In genomic region chr15:45448516-45448915, GRCh38 we compare ENCODE assay signal across 15 cellular contexts.
DNase-seq lines count a peak whose midpoint lies in the region; ATAC-seq lines count a peak whose summit lies in the region.
"Had no signal": no experiment of that assay in that cellular context is flagged by ENCODE, and none has a peak within 500 bp of the region (broad histone marks: within the 10 kb centered on the region; RNA-seq: fewer than 3 reads in every experiment).

No MANE protein-coding gene starts in this region.

- H3K4me3 ChIP-seq in SJSA1 = no peak overlapping the region
- no peak overlapping the region for H3K4me3 ChIP-seq in trophoblast cell (ENCODE audit: low read depth, low read length)
- H3K4me3 ChIP-seq: adrenal gland, SK-N-MC, vagina had no signal

- no peak overlapping the region for H3K23ac ChIP-seq in trophoblast cell (ENCODE audit: low read length)

- H2BK12ac ChIP-seq in trophoblast cell (ENCODE audit: low read length) = no peak overlapping the region

- H3K9me3 ChIP-seq in SJSA1 (replicated peaks) (no peaks in the 10 kb centered on the region), trophoblast cell (ENCODE audit: insufficient read depth, low read depth, low read length) (peaks cover 2% of the 10 kb centered on the region)
- H3K9me3 ChIP-seq: adrenal gland, vagina had no signal

- H3K27me3 ChIP-seq in SJSA1 (replicated peaks) = no peaks in the 10 kb centered on the region
- H3K27me3 ChIP-seq in trophoblast cell (ENCODE audit: insufficient read depth, low read length) = no peaks in the 10 kb centered on the region
- H3K27me3 ChIP-seq: vagina had no signal

- H2BK5ac ChIP-seq in trophoblast cell (ENCODE audit: low read depth, low read length, poor library complexity) = no peak overlapping the region

- H3K79me2 ChIP-seq in trophoblast cell (ENCODE audit: control insufficient read depth, insufficient read depth, low read length, poor library complexity) = no peaks in the 10 kb centered on the region

- H3K4me1 ChIP-seq in SJSA1 (replicated peaks) (peaks cover 12% of the 10 kb centered on the region), trophoblast cell (ENCODE audit: control insufficient read depth in 1 of 2, insufficient read depth in 2 of 2, low read length in 2 of 2) (peaks cover 11 to 27% of the 10 kb centered on the region in 2 experiments)
- H3K4me1 ChIP-seq: adrenal gland, vagina had no signal

- peaks cover 5% of the 10 kb centered on the region for H3K79me1 ChIP-seq in trophoblast cell (ENCODE audit: low read length)

- ATAC-seq in GM21360 (IDR thresholded peaks at IDR 0.05; ENCODE audit: unreplicated experiment) = no peak

- H2AFZ ChIP-seq in trophoblast cell (ENCODE audit: insufficient read depth, low read length, poor library complexity) = no peak overlapping the region

- H3K27ac ChIP-seq in SJSA1 (peak overlapping the region; percentile 9; the same call in 1 of the 2 replicates), trophoblast cell (ENCODE audit: low read depth, low read length) (peak overlapping the region; percentile 15)
- H3K27ac ChIP-seq: adrenal gland, SK-N-MC, vagina had no signal

- H3K9ac ChIP-seq in trophoblast cell (ENCODE audit: low read length) = no peak overlapping the region

- H3K4ac ChIP-seq in trophoblast cell (ENCODE audit: low read depth, low read length) = no peak overlapping the region

- no peak overlapping the region for H3K18ac ChIP-seq in trophoblast cell (ENCODE audit: low read length)

- H4K8ac ChIP-seq in trophoblast cell (ENCODE audit: low read depth, low read length) = no peak overlapping the region

- no peak overlapping the region for H3K14ac ChIP-seq in trophoblast cell (ENCODE audit: low read length)

- peak overlapping the region; percentile 4 for H2BK120ac ChIP-seq in trophoblast cell (ENCODE audit: insufficient read depth, low read length, poor library complexity)

- DNase-seq in Daoy (ENCODE audit: low read depth) (peak; percentile 28), SJSA1 (ENCODE audit: low read depth in 1 of 2, low spot score in 2 of 2) (no peak), glomerular visceral epithelial cell (ENCODE audit: extremely low spot score) (peak; percentile 62), trophoblast cell (peak in 1 of 2 donors; percentile 17), putamen (ENCODE audit: low spot score) (no peak), DMS114 treated with DMSO at 0.1 percent for 48 hours (lab: John Stamatoyannopoulos, UW; ENCODE audit: unreplicated experiment) (no peak), NCI-H748 treated with DMSO at 0.1 percent for 48 hours (lab: John Stamatoyannopoulos, UW) (no peak)
- DNase-seq: effector CD8-positive, alpha-beta T cell; NCI-H1417; NCI-H526 treated with DMSO at 0.1 percent for 48 hours; stimulated activated CD4-positive, alpha-beta T cell treated with anti-CD3 and anti-CD28 coated beads, Interleukin-2, amount 100 ng/mL, for 24 hours had no signal

- no peak overlapping the region for H4K12ac ChIP-seq in trophoblast cell (ENCODE audit: low read depth, low read length)

- H4K91ac ChIP-seq in trophoblast cell (ENCODE audit: low read depth, low read length) = peak overlapping the region; percentile 4

- no peaks in the 10 kb centered on the region for H3K36me3 ChIP-seq in SJSA1
- H3K36me3 ChIP-seq in trophoblast cell (ENCODE audit: control insufficient read depth in 1 of 2, insufficient read depth in 2 of 2, low read length in 2 of 2) = no peaks in the 10 kb centered on the region
- H3K36me3 ChIP-seq: adrenal gland, vagina had no signal

- no CpG with 5 or more reads among the region's 7 CpGs for WGBS in trophoblast cell (ENCODE audit: extremely low coverage, insufficient coverage, insufficient read length)

- peak overlapping the region; percentile 6 for H3K4me2 ChIP-seq in trophoblast cell (ENCODE audit: low read length)

- no peak overlapping the region for H2AK5ac ChIP-seq in trophoblast cell (ENCODE audit: low read length)

Comparison
In these comparisons a context has a peak if more than half of its experiments do, and no peak if none do; other contexts are left out.
1. DNase-seq: peak in Daoy (single experiment) and glomerular visceral epithelial cell (single experiment); none in SJSA1 (0 of 2), putamen (single experiment), DMS114 treated with DMSO at 0.1 percent for 48 hours (single experiment) and NCI-H748 treated with DMSO at 0.1 percent for 48 hours (single experiment).